Comparison of ENCODE assay signal across 10 cellular contexts in genomic region chrX:111823068-111823467, GRCh38. TPM values are rescaled to one million over a fixed set of nuclear protein-coding genes. Genes with fewer than 3 reads are reported as not detected.
DNase-seq lines count a peak whose midpoint lies in the region; ATAC-seq and TF ChIP-seq lines count a peak whose summit lies in the region.
"Had no signal": no experiment of that assay in that cellular context is flagged by ENCODE, and none has a peak within 500 bp of the region (broad histone marks: within the 10 kb centered on the region; RNA-seq: fewer than 3 reads in every experiment).

No MANE protein-coding gene starts in this region.

- H3K27me3 Mint-ChIP-seq in type B pancreatic cell: no peaks in the 10 kb centered on the region
- H3K27me3 Mint-ChIP-seq in activated CD8-positive, alpha-beta memory T cell treated with anti-CD3 and anti-CD28 coated beads, Interleukin-2, amount 10 ng/mL, durations not matched to agents 7 days and 5 days: no peaks in the 10 kb centered on the region

- H3K4me3 ChIP-seq in heart left ventricle (no peak overlapping the region), right atrium auricular region (no peak overlapping the region), foreskin fibroblast (ENCODE audit: low read depth in 1 of 2, low read length in 2 of 2) (no peak overlapping the region)

- CTCF ChIA-PET in activated CD8-positive, alpha-beta memory T cell treated with anti-CD3 and anti-CD28 coated beads, Interleukin-2, amount 10 ng/mL, durations not matched to agents 7 days and 5 days (lab: Charles Lee): interaction anchor here (1.6 kb wide), 1 partner anchor 17 kb away, joined by 4 read pairs; no protein-coding TSS in a partner anchor

- DNase-seq in heart left ventricle (no peak), right atrium auricular region (ENCODE audit: low spot score) (no peak), NAMALWA (ENCODE audit: low spot score) (peak; percentile 29), ecto neural progenitor cell (ENCODE audit: low spot score) (peak; percentile 82), type B pancreatic cell (ENCODE audit: extremely low spot score, unreplicated experiment) (no peak), foreskin fibroblast (no peak)
- no peak for DNase-seq in activated CD8-positive, alpha-beta memory T cell treated with anti-CD3 and anti-CD28 coated beads, Interleukin-2, amount 10 ng/mL, durations not matched to agents 7 days and 5 days
- DNase-seq: activated CD8-positive, alpha-beta memory T cell treated with anti-CD3 and anti-CD28 coated beads, Interleukin-2, amount 50 U/mL, for 48 hours had no signal

- peaks cover 4% of the 10 kb centered on the region for H3K9me3 Mint-ChIP-seq in type B pancreatic cell
- no peaks in the 10 kb centered on the region for H3K9me3 Mint-ChIP-seq in activated CD8-positive, alpha-beta memory T cell treated with anti-CD3 and anti-CD28 coated beads, Interleukin-2, amount 10 ng/mL, durations not matched to agents 7 days and 5 days (ENCODE audit: low read depth)
- H3K9me3 Mint-ChIP-seq: IgD-negative memory B cell had no signal

- intact Hi-C loops in heart left ventricle (cut with DNase I): no loop called here

- H3K4me1 ChIP-seq in heart left ventricle (no peaks in the 10 kb centered on the region), right atrium auricular region (no peaks in the 10 kb centered on the region)

- H3K4me1 Mint-ChIP-seq in type B pancreatic cell (ENCODE audit: unreplicated experiment): no peaks in the 10 kb centered on the region
- H3K4me1 Mint-ChIP-seq in activated CD8-positive, alpha-beta memory T cell treated with anti-CD3 and anti-CD28 coated beads, Interleukin-2, amount 10 ng/mL, durations not matched to agents 7 days and 5 days: no peaks in the 10 kb centered on the region
- H3K4me1 Mint-ChIP-seq: IgD-negative memory B cell had no signal

- H3K27me3 ChIP-seq in heart left ventricle (peaks cover 0 to 26% (median 0%) of the 10 kb centered on the region in 9 donors), right atrium auricular region (no peaks in the 10 kb centered on the region)

- no peak overlapping the region for H3K27ac Mint-ChIP-seq in type B pancreatic cell
- no peak overlapping the region for H3K27ac Mint-ChIP-seq in activated CD8-positive, alpha-beta memory T cell treated with anti-CD3 and anti-CD28 coated beads, Interleukin-2, amount 10 ng/mL, durations not matched to agents 7 days and 5 days
- H3K27ac Mint-ChIP-seq: IgD-negative memory B cell had no signal

- H3K36me3 Mint-ChIP-seq in type B pancreatic cell: no peaks in the 10 kb centered on the region
- H3K36me3 Mint-ChIP-seq in activated CD8-positive, alpha-beta memory T cell treated with anti-CD3 and anti-CD28 coated beads, Interleukin-2, amount 10 ng/mL, durations not matched to agents 7 days and 5 days: no peaks in the 10 kb centered on the region
- H3K36me3 Mint-ChIP-seq: IgD-negative memory B cell had no signal

- H3K27ac ChIP-seq in heart left ventricle (no peak overlapping the region), right atrium auricular region (no peak overlapping the region)

- no peak for TF ChIP-seq POLR2A in heart left ventricle (IDR thresholded peaks at IDR 0.05)

- H3K4me3 Mint-ChIP-seq in type B pancreatic cell: no peak overlapping the region
- no peak overlapping the region for H3K4me3 Mint-ChIP-seq in activated CD8-positive, alpha-beta memory T cell treated with anti-CD3 and anti-CD28 coated beads, Interleukin-2, amount 10 ng/mL, durations not matched to agents 7 days and 5 days
- H3K4me3 Mint-ChIP-seq: IgD-negative memory B cell had no signal

- H3K36me3 ChIP-seq in heart left ventricle: no peaks in the 10 kb centered on the region
- no peaks in the 10 kb centered on the region for H3K36me3 ChIP-seq in right atrium auricular region

- peak in 7 of 12 donors; percentile 6 to 25 (median 21) for TF ChIP-seq CTCF in heart left ventricle (IDR thresholded peaks at IDR 0.05)
- TF ChIP-seq CTCF in right atrium auricular region (IDR thresholded peaks at IDR 0.05): peak in 1 of 2 donors; percentile 57
- peak; percentile 75 for TF ChIP-seq CTCF in type B pancreatic cell (conservative IDR thresholded peaks at IDR 0.05)
- no peak for TF ChIP-seq CTCF in foreskin fibroblast (IDR thresholded peaks at IDR 0.05; ENCODE audit: low read depth, low read length)

- ATAC-seq in heart left ventricle (no peak), GM21717 (IDR thresholded peaks at IDR 0.05; ENCODE audit: unreplicated experiment) (no peak)
- no peak for ATAC-seq in activated CD8-positive, alpha-beta memory T cell treated with anti-CD3 and anti-CD28 coated beads, Interleukin-2, amount 10 ng/mL, durations not matched to agents 7 days and 5 days

- WGBS in heart left ventricle, 4 donors: 0 to 30% (median 10%) methylated on average over 1 of the region's 1 CpG

- H3K9me3 ChIP-seq in heart left ventricle (no peaks in the 10 kb centered on the region), right atrium auricular region (no peaks in the 10 kb centered on the region)

RNA-seq across cellular contexts. Expression of gene TRPC5OS, which starts 52.9 kb away (rescaled TPM):
- not detected for total RNA-seq in heart left ventricle
- not detected for polyA plus RNA-seq in heart left ventricle
- under 1 TPM in 1 of 2 donors, not detected in 1; 0.15 TPM for total RNA-seq in right atrium auricular region
- not detected in 2 replicates for total RNA-seq in type B pancreatic cell (ENCODE audit: low replicate concordance)
- not detected for total RNA-seq in activated CD8-positive, alpha-beta memory T cell treated with anti-CD3 and anti-CD28 coated beads, Interleukin-2, amount 10 ng/mL, durations not matched to agents 7 days and 5 days
- polyA plus RNA-seq: IgD-negative memory B cell had no signal

Comparison
In these comparisons a context has a peak if more than half of its experiments do, and no peak if none do; other contexts are left out.
1. DNase-seq: peak in NAMALWA (single experiment) and ecto neural progenitor cell (single experiment); none in heart left ventricle (0 of 5), right atrium auricular region (single experiment), type B pancreatic cell (single experiment), foreskin fibroblast (0 of 2) and activated CD8-positive, alpha-beta memory T cell treated with anti-CD3 and anti-CD28 coated beads, Interleukin-2, amount 10 ng/mL, durations not matched to agents 7 days and 5 days (single experiment).